9 cellular contexts compared by ENCODE assay signal in genomic region chr7:140036224-140036651, GRCh38. TPM values are rescaled to one million over a fixed set of nuclear protein-coding genes. Genes with fewer than 3 reads are reported as not detected.
A peak's percentile ranks its signal among the peaks of the same experiment; 100 is the strongest.
DNase-seq lines count a peak whose midpoint lies in the region; ATAC-seq and TF ChIP-seq lines count a peak whose summit lies in the region.
"Had no signal": no experiment of that assay in that cellular context is flagged by ENCODE, and none has a peak within 500 bp of the region (broad histone marks: within the 10 kb centered on the region; RNA-seq: fewer than 3 reads in every experiment).

No MANE protein-coding gene starts in this region.

- H3K79me2 ChIP-seq in KMS-11 (ENCODE audit: insufficient read depth, low read depth): no peaks in the 10 kb centered on the region

- peak overlapping the region; percentile 43 for H3K4me2 ChIP-seq in KMS-11

- 0 out of 2 replicates have a peak, but pooled peaks cover 4% of the 10 kb centered on the region for H4K20me1 ChIP-seq in KMS-11 (ENCODE audit: insufficient read depth)

- H3K9me3 Mint-ChIP-seq in CD4-positive, CD25-positive, alpha-beta regulatory T cell: no peaks in the 10 kb centered on the region

- peak in 1 of 3 donors; percentile 24 for DNase-seq in CD4-positive, CD25-positive, alpha-beta regulatory T cell
- DNase-seq in astrocyte of the hippocampus (ENCODE audit: low read depth, low spot score) (peak; percentile 57), NCI-H187 treated with DMSO at 0.1 percent for 48 hours (lab: John Stamatoyannopoulos, UW) (no peak), DMS153 treated with DMSO at 0.1 percent for 48 hours (lab: John Stamatoyannopoulos, UW; ENCODE audit: unreplicated experiment) (no peak), NCI-H146 (lab: John Stamatoyannopoulos, UW) (no peak), foreskin fibroblast (no peak)

- no peaks in the 10 kb centered on the region for H3K27me3 ChIP-seq in CD4-positive, CD25-positive, alpha-beta regulatory T cell (ENCODE audit: control insufficient read depth, insufficient read depth, low read length)
- H3K27me3 ChIP-seq in KMS-11 (ENCODE audit: insufficient read depth, low read depth): no peaks in the 10 kb centered on the region
- H3K27me3 ChIP-seq: Peyer's patch had no signal

- H3K9ac ChIP-seq in KMS-11: no peak overlapping the region

- H3K9me3 ChIP-seq in CD4-positive, CD25-positive, alpha-beta regulatory T cell (ENCODE audit: control insufficient read depth in 2 of 2, low read length in 2 of 2): no peaks in the 10 kb centered on the region
- H3K9me3 ChIP-seq: Peyer's patch had no signal

- H3K4me3 ChIP-seq in CD4-positive, CD25-positive, alpha-beta regulatory T cell (ENCODE audit: low read depth, low read length): no peak overlapping the region
- H3K4me3 ChIP-seq in KMS-11 (IDR thresholded peaks at IDR 0.05; ENCODE audit: insufficient read depth, low read depth, low read length) (no peak overlapping the region), foreskin fibroblast (ENCODE audit: low read depth in 1 of 2, low read length in 2 of 2) (no peak overlapping the region)
- H3K4me3 ChIP-seq: Peyer's patch had no signal

- H2AFZ ChIP-seq in KMS-11 (ENCODE audit: low read depth): no peak overlapping the region

- peak overlapping the region in 2 of 3 donors; percentile 67 to 72 for H3K27ac Mint-ChIP-seq in CD4-positive, CD25-positive, alpha-beta regulatory T cell

- H3K4me3 Mint-ChIP-seq in CD4-positive, CD25-positive, alpha-beta regulatory T cell: no peak overlapping the region

- ATAC-seq in CD4-positive, CD25-positive, alpha-beta regulatory T cell (ENCODE audit: low read depth in 2 of 2): no peak
- peak; percentile 54 for ATAC-seq in GM19023 (IDR thresholded peaks at IDR 0.05; ENCODE audit: unreplicated experiment)

- H3K36me3 ChIP-seq in CD4-positive, CD25-positive, alpha-beta regulatory T cell (ENCODE audit: control insufficient read depth, insufficient read depth, low read length): peaks cover 81% of the 10 kb centered on the region
- H3K36me3 ChIP-seq in KMS-11 (ENCODE audit: insufficient read depth): no peaks in the 10 kb centered on the region

- no peak overlapping the region for H3K27ac ChIP-seq in CD4-positive, CD25-positive, alpha-beta regulatory T cell (ENCODE audit: insufficient read depth, low read length, poor library complexity, severe bottlenecking)
- peak overlapping the region; percentile 0; the same call in 1 of the 2 replicates for H3K27ac ChIP-seq in KMS-11
- H3K27ac ChIP-seq: Peyer's patch had no signal

- H3K27me3 Mint-ChIP-seq in CD4-positive, CD25-positive, alpha-beta regulatory T cell: no peaks in the 10 kb centered on the region

- peaks cover 10% of the 10 kb centered on the region for H3K4me1 ChIP-seq in CD4-positive, CD25-positive, alpha-beta regulatory T cell (ENCODE audit: control insufficient read depth, insufficient read depth, low read length, poor library complexity, severe bottlenecking)
- H3K4me1 ChIP-seq in KMS-11 (ENCODE audit: low read depth, poor library complexity, severe bottlenecking): peaks cover 18% of the 10 kb centered on the region
- H3K4me1 ChIP-seq: Peyer's patch had no signal

- TF ChIP-seq CTCF in KMS-11 (conservative IDR thresholded peaks at IDR 0.05; ENCODE audit: low read depth, low read length): no peak
- TF ChIP-seq CTCF in foreskin fibroblast (IDR thresholded peaks at IDR 0.05; ENCODE audit: low read depth, low read length): no peak

- H3K36me3 Mint-ChIP-seq in CD4-positive, CD25-positive, alpha-beta regulatory T cell: peaks cover 57% of the 10 kb centered on the region

- peaks cover 6 to 57% (median 30%) of the 10 kb centered on the region in 4 donors for H3K4me1 Mint-ChIP-seq in CD4-positive, CD25-positive, alpha-beta regulatory T cell

RNA-seq across cellular contexts. Expression of gene PARP12, which starts 26.5 kb away (rescaled TPM):
- total RNA-seq in CD4-positive, CD25-positive, alpha-beta regulatory T cell: 258 TPM
- 10 to 100 TPM; 30.1 to 69.1 (median 48.9) TPM for polyA plus RNA-seq in CD4-positive, CD25-positive, alpha-beta regulatory T cell
